8 cellular contexts compared by ENCODE assay signal in the genomic region with DNA sequence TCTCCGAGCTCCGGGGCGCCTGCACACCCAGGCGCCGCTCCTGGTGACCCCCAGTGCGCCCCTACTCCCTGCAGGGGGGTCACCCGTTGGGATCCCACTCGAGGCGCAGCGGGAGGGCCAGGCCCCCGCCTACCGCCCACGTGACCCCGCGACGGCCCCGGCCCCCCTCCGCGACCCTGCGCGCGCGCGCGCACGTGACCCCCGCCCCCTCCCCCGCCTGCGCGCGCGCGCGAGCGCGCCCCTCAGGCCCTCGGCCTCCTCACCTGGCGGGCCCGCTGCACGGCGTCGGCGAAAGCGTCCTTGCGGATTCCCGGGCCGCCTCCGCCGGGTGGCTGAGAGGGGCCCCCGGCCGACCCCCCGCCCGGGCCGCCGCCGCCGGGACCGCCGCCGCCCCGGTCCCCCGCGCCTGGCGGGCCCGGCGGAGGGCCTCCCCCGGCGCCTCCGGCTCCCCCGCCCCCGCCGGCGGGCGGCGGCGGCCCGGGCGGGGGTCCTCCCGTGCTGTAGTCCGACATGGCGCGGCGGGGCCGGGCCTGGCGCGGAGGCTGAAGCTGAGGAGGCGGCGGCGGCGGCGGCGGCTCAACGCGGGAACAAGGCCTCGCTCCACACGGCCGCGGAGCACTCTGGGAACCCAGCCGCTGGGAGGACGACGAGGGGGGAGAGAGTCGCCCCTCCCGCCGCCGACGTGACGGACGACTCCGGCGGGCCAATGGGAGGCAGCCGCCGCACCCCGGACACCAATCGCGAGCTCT. TPM values are rescaled to one million over a fixed set of nuclear protein-coding genes. Genes with fewer than 3 reads are reported as not detected.
DNase-seq lines count a peak whose midpoint lies in the region; ATAC-seq and TF ChIP-seq lines count a peak whose summit lies in the region.

A gene with protein sequence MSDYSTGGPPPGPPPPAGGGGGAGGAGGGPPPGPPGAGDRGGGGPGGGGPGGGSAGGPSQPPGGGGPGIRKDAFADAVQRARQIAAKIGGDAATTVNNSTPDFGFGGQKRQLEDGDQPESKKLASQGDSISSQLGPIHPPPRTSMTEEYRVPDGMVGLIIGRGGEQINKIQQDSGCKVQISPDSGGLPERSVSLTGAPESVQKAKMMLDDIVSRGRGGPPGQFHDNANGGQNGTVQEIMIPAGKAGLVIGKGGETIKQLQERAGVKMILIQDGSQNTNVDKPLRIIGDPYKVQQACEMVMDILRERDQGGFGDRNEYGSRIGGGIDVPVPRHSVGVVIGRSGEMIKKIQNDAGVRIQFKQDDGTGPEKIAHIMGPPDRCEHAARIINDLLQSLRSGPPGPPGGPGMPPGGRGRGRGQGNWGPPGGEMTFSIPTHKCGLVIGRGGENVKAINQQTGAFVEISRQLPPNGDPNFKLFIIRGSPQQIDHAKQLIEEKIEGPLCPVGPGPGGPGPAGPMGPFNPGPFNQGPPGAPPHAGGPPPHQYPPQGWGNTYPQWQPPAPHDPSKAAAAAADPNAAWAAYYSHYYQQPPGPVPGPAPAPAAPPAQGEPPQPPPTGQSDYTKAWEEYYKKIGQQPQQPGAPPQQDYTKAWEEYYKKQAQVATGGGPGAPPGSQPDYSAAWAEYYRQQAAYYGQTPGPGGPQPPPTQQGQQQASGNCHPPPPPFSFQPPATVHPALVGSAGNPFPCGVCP (minus strand): TSS at position 622 of the 749 bp plus-strand sequence. CDS start 110 bp downstream, at position 512.

- H3K36me3 Mint-ChIP-seq in activated CD4-positive, alpha-beta T cell treated with anti-CD3 and anti-CD28 coated beads, Interleukin-2, amount 10 ng/mL, durations not matched to agents 7 days and 5 days (ENCODE audit: low read depth): peaks cover 19% of the 10 kb centered on the region

- peak within 1 kb of the TSS; percentile 75 to 86 (median 86) for H3K27ac ChIP-seq in upper lobe of left lung

- peak in 1 of 4 donors; percentile 7 for TF ChIP-seq EP300 in upper lobe of left lung (IDR thresholded peaks at IDR 0.05)

- H3K4me1 ChIP-seq in BE2C (no peaks in the 10 kb centered on the region), HAP-1 (peaks cover 11% of the 10 kb centered on the region), upper lobe of left lung (peaks cover 19 to 38% (median 22%) of the 10 kb centered on the region in 4 donors)

- in situ Hi-C loops in HAP-1 (cut with MboI; ENCODE audit: low sequenced_read_pairs): no loop called here

- peak within 1 kb of the TSS; percentile 94 for H3K27ac Mint-ChIP-seq in activated CD4-positive, alpha-beta T cell treated with anti-CD3 and anti-CD28 coated beads, Interleukin-2, amount 10 ng/mL, durations not matched to agents 7 days and 5 days

- H3K4me3 Mint-ChIP-seq in activated CD4-positive, alpha-beta T cell treated with anti-CD3 and anti-CD28 coated beads, Interleukin-2, amount 10 ng/mL, durations not matched to agents 7 days and 5 days: peak within 1 kb of the TSS; percentile 87

- POLR2A ChIA-PET in activated CD4-positive, alpha-beta T cell treated with anti-CD3 and anti-CD28 coated beads, Interleukin-2, amount 10 ng/mL, durations not matched to agents 7 days and 5 days (lab: Charles Lee): interaction anchor here (0.6 to 1.0 kb wide), 3 partner anchors 16 to 47 kb away, joined by 3 to 4 read pairs (median 3); no protein-coding TSS in a partner anchor

- H3K27me3 Mint-ChIP-seq in activated CD4-positive, alpha-beta T cell treated with anti-CD3 and anti-CD28 coated beads, Interleukin-2, amount 10 ng/mL, durations not matched to agents 7 days and 5 days: no peaks in the 10 kb centered on the region

- H3K36me3 ChIP-seq in BE2C: peaks cover 36% of the 10 kb centered on the region
- H3K36me3 ChIP-seq in HAP-1 (replicated peaks): peaks cover 42% of the 10 kb centered on the region
- peaks cover 3 to 31% (median 27%) of the 10 kb centered on the region in 4 donors for H3K36me3 ChIP-seq in upper lobe of left lung

- no peaks in the 10 kb centered on the region for H3K9me3 Mint-ChIP-seq in activated CD4-positive, alpha-beta T cell treated with anti-CD3 and anti-CD28 coated beads, Interleukin-2, amount 10 ng/mL, durations not matched to agents 7 days and 5 days

- no peaks in the 10 kb centered on the region for H3K27me3 ChIP-seq in BE2C
- H3K27me3 ChIP-seq in HAP-1 (ENCODE audit: low read depth): no peaks in the 10 kb centered on the region
- H3K27me3 ChIP-seq in upper lobe of left lung: no peaks in the 10 kb centered on the region

- peaks cover 33% of the 10 kb centered on the region for H3K4me1 Mint-ChIP-seq in activated CD4-positive, alpha-beta T cell treated with anti-CD3 and anti-CD28 coated beads, Interleukin-2, amount 10 ng/mL, durations not matched to agents 7 days and 5 days

- CTCF ChIA-PET in activated CD4-positive, alpha-beta T cell treated with anti-CD3 and anti-CD28 coated beads, Interleukin-2, amount 10 ng/mL, durations not matched to agents 7 days and 5 days (lab: Charles Lee): interaction anchor here (0.8 to 1.0 kb wide), 2 partner anchors 23 to 439 kb away, joined by 3 to 4 read pairs; no protein-coding TSS in a partner anchor

- DNase-seq in BE2C (peak; percentile 47), HAP-1 (ENCODE audit: low spot score in 2 of 2) (peak in 1 of 2 experiments; percentile 52), epithelial cell of esophagus (ENCODE audit: low read depth) (no peak), myocyte (ENCODE audit: low read depth) (no peak), upper lobe of left lung (peak in 1 of 2 donors; percentile 98), inferior parietal cortex (ENCODE audit: extremely low spot score) (no peak)
- peak; percentile 30 for DNase-seq in activated CD4-positive, alpha-beta T cell treated with anti-CD3 and anti-CD28 coated beads, Interleukin-2, amount 10 ng/mL, durations not matched to agents 7 days and 5 days

- H3K4me3 ChIP-seq in BE2C (ENCODE audit: low read depth, low read length) (peak within 1 kb of the TSS; percentile 98), HAP-1 (peak within 1 kb of the TSS; percentile 88), epithelial cell of esophagus (ENCODE audit: low read length) (peak within 1 kb of the TSS; percentile 97), upper lobe of left lung (peak within 1 kb of the TSS; percentile 71 to 93 (median 88))

- H3K9me3 ChIP-seq in BE2C (peaks cover 8% of the 10 kb centered on the region), HAP-1 (peaks cover 3% of the 10 kb centered on the region; the same call in 1 of the 2 replicates), upper lobe of left lung (no peaks in the 10 kb centered on the region)

- ATAC-seq in upper lobe of left lung (ENCODE audit: low FRiP score in 2 of 2): no peak
- ATAC-seq in HG02973 (IDR thresholded peaks at IDR 0.05; ENCODE audit: unreplicated experiment): no peak

- peak in 3 of 4 donors; percentile 55 to 82 (median 57) for TF ChIP-seq POLR2A in upper lobe of left lung (IDR thresholded peaks at IDR 0.05)

- 0% methylated on average over 28 to 36 of the region's 115 CpGs for WGBS in upper lobe of left lung, 2 donors

- no peak for TF ChIP-seq CTCF in BE2C (IDR thresholded peaks at IDR 0.05; ENCODE audit: low read depth, low read length)
- no peak for TF ChIP-seq CTCF in epithelial cell of esophagus (IDR thresholded peaks at IDR 0.05; ENCODE audit: insufficient read depth, low read depth, low read length, missing control alignments)
- peak in 2 of 6 experiments; percentile 11 to 16 for TF ChIP-seq CTCF in upper lobe of left lung (IDR thresholded peaks at IDR 0.05)

RNA-seq across cellular contexts. Expression of the gene that starts here (rescaled TPM):
- polyA plus RNA-seq in BE2C (2012; ENCODE audit: insufficient read depth, insufficient read length, low read depth): 396 TPM
- 100 to 1,000 TPM; 301 to 308 TPM for total RNA-seq in activated CD4-positive, alpha-beta T cell treated with anti-CD3 and anti-CD28 coated beads, Interleukin-2, amount 10 ng/mL, durations not matched to agents 7 days and 5 days
- total RNA-seq in myocyte (75.7 and 87.6 TPM in 2 replicates), upper lobe of left lung (100 to 1,000 TPM; 115 to 198 (median 133) TPM)
- polyA plus RNA-seq in myocyte (2012): 152 TPM

Comparison
In these comparisons a context has a peak if more than half of its experiments do, and no peak if none do; other contexts are left out.
1. DNase-seq: peak in BE2C (single experiment) and activated CD4-positive, alpha-beta T cell treated with anti-CD3 and anti-CD28 coated beads, Interleukin-2, amount 10 ng/mL, durations not matched to agents 7 days and 5 days (single experiment); none in epithelial cell of esophagus (single experiment), myocyte (single experiment) and inferior parietal cortex (single experiment).
2. Peak in every context shown above with its lines, with median percentiles within 50 percentile points of each other: H3K4me3 ChIP-seq.